11 cellular contexts compared by ENCODE assay signal in genomic region chr2:167509585-167509984, GRCh38.
DNase-seq lines count a peak whose midpoint lies in the region; ATAC-seq and TF ChIP-seq lines count a peak whose summit lies in the region.
"Had no signal": no experiment of that assay in that cellular context is flagged by ENCODE, and none has a peak within 500 bp of the region (broad histone marks: within the 10 kb centered on the region; RNA-seq: fewer than 3 reads in every experiment).

No MANE protein-coding gene starts in this region.

- H3K27ac ChIP-seq in GM23338 (ENCODE audit: low read depth) (peak overlapping the region; percentile 61), epithelial cell of prostate (peak overlapping the region; percentile 63), tibial nerve (no peak overlapping the region)
- H3K27ac ChIP-seq: dorsolateral prefrontal cortex had no signal

- TF ChIP-seq EP300 in tibial nerve (IDR thresholded peaks at IDR 0.05): no peak

- H3K4me1 ChIP-seq in GM23338 (ENCODE audit: insufficient read depth) (peaks cover 22% of the 10 kb centered on the region), tibial nerve (peaks cover 0 to 8% (median 0%) of the 10 kb centered on the region in 4 donors)

- 0 out of 3 replicates have a peak, but pooled peaks cover 3% of the 10 kb centered on the region for H3K36me3 Mint-ChIP-seq in GM23338 (ENCODE audit: low read depth)
- H3K36me3 Mint-ChIP-seq: natural killer cell had no signal

- H3K27me3 ChIP-seq in GM23338 (ENCODE audit: insufficient read depth) (no peaks in the 10 kb centered on the region), tibial nerve (no peaks in the 10 kb centered on the region)
- H3K27me3 ChIP-seq: dorsolateral prefrontal cortex had no signal

- no peaks in the 10 kb centered on the region for H3F3A ChIP-seq in GM23338 (replicated peaks; ENCODE audit: low read depth)

- no peak overlapping the region for H3K4me3 Mint-ChIP-seq in GM23338
- H3K4me3 Mint-ChIP-seq: natural killer cell had no signal

- peak overlapping the region; percentile 69 for H3K27ac Mint-ChIP-seq in GM23338
- H3K27ac Mint-ChIP-seq: natural killer cell had no signal

- H3K36me3 ChIP-seq in GM23338 (ENCODE audit: insufficient read depth) (no peaks in the 10 kb centered on the region), tibial nerve (no peaks in the 10 kb centered on the region)

- H3K9me3 ChIP-seq in tibial nerve: no peaks in the 10 kb centered on the region

- H3K4me2 ChIP-seq in GM23338: peak overlapping the region; percentile 17; the same call in 1 of the 2 replicates

- no peaks in the 10 kb centered on the region for H3K9me2 ChIP-seq in GM23338 (ENCODE audit: insufficient read depth)

- no peaks in the 10 kb centered on the region for H3K79me2 ChIP-seq in GM23338 (replicated peaks; ENCODE audit: insufficient read depth)

- 11 to 19% methylated on average over 4 of the region's 4 CpGs for WGBS in tibial nerve, 2 donors

- no peaks in the 10 kb centered on the region for H3K9me3 Mint-ChIP-seq in GM23338

- peaks cover 18% of the 10 kb centered on the region for H3K4me1 Mint-ChIP-seq in GM23338
- H3K4me1 Mint-ChIP-seq: natural killer cell had no signal

- H4K20me1 ChIP-seq in GM23338 (replicated peaks; ENCODE audit: insufficient read depth): no peaks in the 10 kb centered on the region

- ATAC-seq in GM23338: peak; percentile 92
- ATAC-seq in omental fat pad (ENCODE audit: low FRiP score): peak; percentile 47
- ATAC-seq in HG03045 (IDR thresholded peaks at IDR 0.05; ENCODE audit: unreplicated experiment): no peak
- ATAC-seq: natural killer cell had no signal

- H2AFZ ChIP-seq in GM23338: no peak overlapping the region

- DNase-seq in GM23338 (ENCODE audit: low spot score) (peak; percentile 69), NCI-H510A treated with DMSO at 0.1 percent for 48 hours (lab: John Stamatoyannopoulos, UW) (peak; percentile 56), epithelial cell of prostate (ENCODE audit: low read depth, low spot score) (peak; percentile 49), omental fat pad (ENCODE audit: low spot score) (no peak), activated gamma-delta T cell treated with Interleukin-2 at 50 U/mL for 16 hours (no peak), tibial nerve (ENCODE audit: low spot score in 2 of 2) (no peak)
- DNase-seq in stimulated activated CD4-positive, alpha-beta T cell treated with anti-CD3 and anti-CD28 coated beads, Interleukin-2, amount 100 ng/mL, for 24 hours: no peak
- DNase-seq: dorsolateral prefrontal cortex; natural killer cell; stimulated activated CD8-positive, alpha-beta memory T cell treated with anti-CD3 and anti-CD28 coated beads, Interleukin-4, amount 100 ng/mL, for 48 hours had no signal

- TF ChIP-seq CTCF in GM23338 (conservative IDR thresholded peaks at IDR 0.05; ENCODE audit: low read depth in 2 of 2) (no peak), omental fat pad (IDR thresholded peaks at IDR 0.05) (no peak), tibial nerve (IDR thresholded peaks at IDR 0.05) (no peak)

- no peak for TF ChIP-seq POLR2A in tibial nerve (IDR thresholded peaks at IDR 0.05)

- H3K27me3 Mint-ChIP-seq in GM23338 (ENCODE audit: insufficient read depth, low read depth, poor library complexity): no peaks in the 10 kb centered on the region

- H3K4me3 ChIP-seq in GM23338 (no peak overlapping the region), tibial nerve (no peak overlapping the region)

TF ChIP-seq in GM23338, 12 proteins besides CTCF, POLR2A, EP300 and RAD21:
- TF ChIP-seq ZNF462 (CRISPR knock-in tag; IDR thresholded peaks at IDR 0.05) (peak; percentile 46; the same call in 1 of the 2 replicates), EZH2 (IDR thresholded peaks at IDR 0.05; ENCODE audit: low read depth, unreplicated experiment) (no peak), CREB1 (CRISPR knock-in tag; IDR thresholded peaks at IDR 0.05; ENCODE audit: low read depth) (peak; percentile 53), POLR2AphosphoS5 (IDR thresholded peaks at IDR 0.05; ENCODE audit: low read depth) (no peak), ETS1 (IDR thresholded peaks at IDR 0.05) (no peak)

Comparison
In these comparisons a context has a peak if more than half of its experiments do, and no peak if none do; other contexts are left out.
1. DNase-seq: peak in GM23338 (single experiment), NCI-H510A treated with DMSO at 0.1 percent for 48 hours (single experiment) and epithelial cell of prostate (single experiment); none in omental fat pad (single experiment), activated gamma-delta T cell treated with Interleukin-2 at 50 U/mL for 16 hours (single experiment), stimulated activated CD4-positive, alpha-beta T cell treated with anti-CD3 and anti-CD28 coated beads, Interleukin-2, amount 100 ng/mL, for 24 hours (0 of 2) and tibial nerve (0 of 2).
2. H3K27ac ChIP-seq: peak in GM23338 (single experiment) and epithelial cell of prostate (single experiment); none in tibial nerve (0 of 4).